ENCODE assay signal across 12 cellular contexts in the genomic region with DNA sequence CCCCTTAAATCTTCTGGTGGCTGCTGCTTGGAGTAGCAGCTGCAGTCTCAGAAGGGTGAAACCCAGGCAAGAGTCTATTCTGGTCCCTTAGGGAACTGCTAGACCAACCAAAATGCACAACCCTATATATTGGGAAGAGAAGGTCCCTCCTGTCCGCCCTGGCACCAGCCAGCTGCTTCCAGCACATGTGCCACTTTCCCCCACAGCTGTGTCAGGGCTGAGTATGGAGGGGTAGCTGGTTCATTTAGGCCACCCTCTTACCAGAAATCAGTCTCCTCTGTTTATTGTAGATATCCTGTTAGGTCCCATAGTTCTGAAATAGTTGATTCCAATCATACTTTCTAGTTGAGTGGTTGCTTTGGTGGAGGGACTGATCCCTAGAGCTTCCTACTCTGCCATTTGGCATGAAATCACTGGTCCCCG.
DNase-seq lines count a peak whose midpoint lies in the region; ATAC-seq and TF ChIP-seq lines count a peak whose summit lies in the region.
"Had no signal": no experiment of that assay in that cellular context is flagged by ENCODE, and none has a peak within 500 bp of the region (broad histone marks: within the 10 kb centered on the region; RNA-seq: fewer than 3 reads in every experiment).

No MANE protein-coding gene starts in this region.

- DNase-seq in AG09319 (ENCODE audit: extremely low read depth, low read depth) (peak; percentile 12), GM23338 (ENCODE audit: low spot score) (peak; percentile 10), HEK293T (ENCODE audit: extremely low spot score) (no peak), G401 (ENCODE audit: low spot score) (no peak), SKM-1 treated with dmso at 0.1 percent for 144 hours (lab: John Stamatoyannopoulos, UW; ENCODE audit: unreplicated experiment) (no peak)
- DNase-seq in naive thymus-derived CD8-positive, alpha-beta T cell: no peak
- DNase-seq: central memory CD4-positive, alpha-beta T cell; NCI-H1694 treated with DMSO at 0.1 percent for 48 hours; RPMI8226 had no signal

- H3F3A ChIP-seq in GM23338 (replicated peaks; ENCODE audit: low read depth): no peaks in the 10 kb centered on the region

- no peak overlapping the region for H3K4me3 ChIP-seq in GM23338

- POLR2A ChIA-PET in naive thymus-derived CD8-positive, alpha-beta T cell (lab: Charles Lee): no interaction called here
- POLR2A ChIA-PET in HEK293T (lab: Yijun Ruan, JAX): no interaction called here

- no peaks in the 10 kb centered on the region for H3K9me2 ChIP-seq in GM23338 (ENCODE audit: insufficient read depth)

- H3K4me1 Mint-ChIP-seq in GM23338: peaks cover 30% of the 10 kb centered on the region
- H3K4me1 Mint-ChIP-seq in brain: peaks cover 66% of the 10 kb centered on the region
- H3K4me1 Mint-ChIP-seq in naive thymus-derived CD8-positive, alpha-beta T cell: peaks cover 30 to 62% (median 61%) of the 10 kb centered on the region in 4 donors

- H3K36me3 Mint-ChIP-seq in GM23338 (ENCODE audit: low read depth) (peaks cover under 1% of the 10 kb centered on the region; the same call in 2 of the 3 replicates), brain (peaks cover 48% of the 10 kb centered on the region)
- peaks cover 8 to 58% (median 22%) of the 10 kb centered on the region in 3 donors for H3K36me3 Mint-ChIP-seq in naive thymus-derived CD8-positive, alpha-beta T cell

- no peak overlapping the region for H3K4me2 ChIP-seq in GM23338

- no peaks in the 10 kb centered on the region for H3K27me3 ChIP-seq in GM23338 (ENCODE audit: insufficient read depth)

- H3K27ac ChIP-seq in GM23338 (ENCODE audit: low read depth): no peak overlapping the region
- H3K27ac ChIP-seq: HL-60 had no signal

- in situ Hi-C loops in G401 (cut with HindIII; ENCODE audit: low sequenced_read_pairs): no loop called here

- peaks cover 16% of the 10 kb centered on the region for H4K20me1 ChIP-seq in GM23338 (replicated peaks; ENCODE audit: insufficient read depth)

- ATAC-seq in GM23338: peak; percentile 44; the same call in 1 of the 3 replicates
- ATAC-seq in naive thymus-derived CD8-positive, alpha-beta T cell: no peak
- no peak for ATAC-seq in HG02885 (IDR thresholded peaks at IDR 0.05; ENCODE audit: poor library complexity, unreplicated experiment)

- H3K27ac Mint-ChIP-seq in GM23338 (peak overlapping the region; percentile 24; the same call in 1 of the 2 replicates), brain (peak overlapping the region in 4 of 5 experiments; percentile 1 to 84 (median 50))
- peak overlapping the region in 7 of 10 donors; percentile 9 to 60 (median 33) for H3K27ac Mint-ChIP-seq in naive thymus-derived CD8-positive, alpha-beta T cell

- H3K36me3 ChIP-seq in GM23338 (ENCODE audit: insufficient read depth): no peaks in the 10 kb centered on the region

- 0 out of 2 replicates have a peak, but pooled peaks cover 3% of the 10 kb centered on the region for H3K4me1 ChIP-seq in GM23338 (ENCODE audit: insufficient read depth)

- H3K9me3 Mint-ChIP-seq in GM23338 (no peaks in the 10 kb centered on the region), brain (no peaks in the 10 kb centered on the region)
- no peaks in the 10 kb centered on the region for H3K9me3 Mint-ChIP-seq in naive thymus-derived CD8-positive, alpha-beta T cell

- peaks cover 92% of the 10 kb centered on the region for H3K79me2 ChIP-seq in GM23338 (replicated peaks; ENCODE audit: insufficient read depth)

- CTCF ChIA-PET in HEK293T (lab: Yijun Ruan, JAX): no interaction called here

- H3K27me3 Mint-ChIP-seq in GM23338 (ENCODE audit: insufficient read depth, low read depth, poor library complexity) (no peaks in the 10 kb centered on the region), brain (no peaks in the 10 kb centered on the region)
- no peaks in the 10 kb centered on the region for H3K27me3 Mint-ChIP-seq in naive thymus-derived CD8-positive, alpha-beta T cell

- no peak overlapping the region for H3K4me3 Mint-ChIP-seq in GM23338
- H3K4me3 Mint-ChIP-seq in brain: peak overlapping the region in 2 of 5 experiments; percentile 37 to 52
- H3K4me3 Mint-ChIP-seq in naive thymus-derived CD8-positive, alpha-beta T cell: peak overlapping the region in 6 of 10 donors; percentile 5 to 36 (median 16)

- no peak for TF ChIP-seq CTCF in AG09319 (IDR thresholded peaks at IDR 0.05; ENCODE audit: low read depth, low read length)
- no peak for TF ChIP-seq CTCF in GM23338 (conservative IDR thresholded peaks at IDR 0.05; ENCODE audit: low read depth in 2 of 2)
- no peak for TF ChIP-seq CTCF in brain (conservative IDR thresholded peaks at IDR 0.05)

- no peak overlapping the region for H2AFZ ChIP-seq in GM23338

TF ChIP-seq in GM23338, 12 proteins besides CTCF, POLR2A, EP300 and RAD21 (continues in another document):
- no peak for TF ChIP-seq STAT1 (IDR thresholded peaks at IDR 0.05; ENCODE audit: unreplicated experiment)
- TF ChIP-seq ZNF331 (CRISPR knock-in tag; IDR thresholded peaks at IDR 0.05; ENCODE audit: low read depth): no peak
- TF ChIP-seq, protein P1, sequence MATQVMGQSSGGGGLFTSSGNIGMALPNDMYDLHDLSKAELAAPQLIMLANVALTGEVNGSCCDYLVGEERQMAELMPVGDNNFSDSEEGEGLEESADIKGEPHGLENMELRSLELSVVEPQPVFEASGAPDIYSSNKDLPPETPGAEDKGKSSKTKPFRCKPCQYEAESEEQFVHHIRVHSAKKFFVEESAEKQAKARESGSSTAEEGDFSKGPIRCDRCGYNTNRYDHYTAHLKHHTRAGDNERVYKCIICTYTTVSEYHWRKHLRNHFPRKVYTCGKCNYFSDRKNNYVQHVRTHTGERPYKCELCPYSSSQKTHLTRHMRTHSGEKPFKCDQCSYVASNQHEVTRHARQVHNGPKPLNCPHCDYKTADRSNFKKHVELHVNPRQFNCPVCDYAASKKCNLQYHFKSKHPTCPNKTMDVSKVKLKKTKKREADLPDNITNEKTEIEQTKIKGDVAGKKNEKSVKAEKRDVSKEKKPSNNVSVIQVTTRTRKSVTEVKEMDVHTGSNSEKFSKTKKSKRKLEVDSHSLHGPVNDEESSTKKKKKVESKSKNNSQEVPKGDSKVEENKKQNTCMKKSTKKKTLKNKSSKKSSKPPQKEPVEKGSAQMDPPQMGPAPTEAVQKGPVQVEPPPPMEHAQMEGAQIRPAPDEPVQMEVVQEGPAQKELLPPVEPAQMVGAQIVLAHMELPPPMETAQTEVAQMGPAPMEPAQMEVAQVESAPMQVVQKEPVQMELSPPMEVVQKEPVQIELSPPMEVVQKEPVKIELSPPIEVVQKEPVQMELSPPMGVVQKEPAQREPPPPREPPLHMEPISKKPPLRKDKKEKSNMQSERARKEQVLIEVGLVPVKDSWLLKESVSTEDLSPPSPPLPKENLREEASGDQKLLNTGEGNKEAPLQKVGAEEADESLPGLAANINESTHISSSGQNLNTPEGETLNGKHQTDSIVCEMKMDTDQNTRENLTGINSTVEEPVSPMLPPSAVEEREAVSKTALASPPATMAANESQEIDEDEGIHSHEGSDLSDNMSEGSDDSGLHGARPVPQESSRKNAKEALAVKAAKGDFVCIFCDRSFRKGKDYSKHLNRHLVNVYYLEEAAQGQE (IDR thresholded peaks at IDR 0.05; ENCODE audit: unreplicated experiment): no peak
- TF ChIP-seq EZH2phosphoT487 (IDR thresholded peaks at IDR 0.05; ENCODE audit: unreplicated experiment): no peak

TF ChIP-seq in HEK293T, 16 proteins besides CTCF, POLR2A, EP300 and RAD21:
- TF ChIP-seq NFRKB (IDR thresholded peaks at IDR 0.05): no peak
- TF ChIP-seq SP1 (IDR thresholded peaks at IDR 0.05): no peak
- no peak for TF ChIP-seq FOXM1 (IDR thresholded peaks at IDR 0.05; ENCODE audit: borderline replicate concordance)
- TF ChIP-seq TARDBP (IDR thresholded peaks at IDR 0.05): no peak
- no peak for TF ChIP-seq SUZ12 (IDR thresholded peaks at IDR 0.05)
- TF ChIP-seq ELF4 (IDR thresholded peaks at IDR 0.05): no peak
- TF ChIP-seq LEF1 (IDR thresholded peaks at IDR 0.05; ENCODE audit: borderline replicate concordance): no peak
- TF ChIP-seq ZNF384 (IDR thresholded peaks at IDR 0.05): no peak
- TF ChIP-seq ARNT (IDR thresholded peaks at IDR 0.05): no peak
- TF ChIP-seq HDGF (IDR thresholded peaks at IDR 0.05; ENCODE audit: borderline replicate concordance): no peak
- no peak for TF ChIP-seq CTBP1 (IDR thresholded peaks at IDR 0.05; ENCODE audit: borderline replicate concordance)
- TF ChIP-seq L3MBTL2 (conservative IDR thresholded peaks at IDR 0.05): no peak
- TF ChIP-seq FOXA1 (IDR thresholded peaks at IDR 0.05): no peak
TF ChIP-seq in HEK293T: peak in this region for 0.

Comparison
In these comparisons a context has a peak if more than half of its experiments do, and no peak if none do; other contexts are left out.
1. DNase-seq: peak in AG09319 (single experiment) and GM23338 (single experiment); none in naive thymus-derived CD8-positive, alpha-beta T cell (0 of 10), HEK293T (single experiment), G401 (single experiment) and SKM-1 treated with dmso at 0.1 percent for 144 hours (single experiment).
2. Peak in every context shown above with its lines, with median percentiles within 50 percentile points of each other: H3K27ac Mint-ChIP-seq.